In genomic region chr5:59275537-59276276, GRCh38 we compare ENCODE assay signal across 7 cellular contexts.
A peak's percentile ranks its signal among the peaks of the same experiment; 100 is the strongest.
DNase-seq lines count a peak whose midpoint lies in the region; ATAC-seq, FAIRE-seq and TF ChIP-seq lines count a peak whose summit lies in the region.

No MANE protein-coding gene starts in this region.

- H3K9me3 Mint-ChIP-seq in HFFc6 (no peaks in the 10 kb centered on the region), activated B cell treated with CpG ODN at 0.5 μM for 24 hours (no peaks in the 10 kb centered on the region)

- H3K4me1 Mint-ChIP-seq in HFFc6 (ENCODE audit: low read depth) (peaks cover 10% of the 10 kb centered on the region), activated B cell treated with CpG ODN at 0.5 μM for 24 hours (peaks cover 16% of the 10 kb centered on the region)

- H3K36me3 Mint-ChIP-seq in HFFc6 (ENCODE audit: low read depth) (no peaks in the 10 kb centered on the region), activated B cell treated with CpG ODN at 0.5 μM for 24 hours (ENCODE audit: low read depth) (no peaks in the 10 kb centered on the region)

- H3K4me3 Mint-ChIP-seq in HFFc6 (peak overlapping the region; percentile 69), activated B cell treated with CpG ODN at 0.5 μM for 24 hours (peak overlapping the region; percentile 53)

- H3K4me1 ChIP-seq in cardiac muscle cell (ENCODE audit: low read depth): peaks cover 23% of the 10 kb centered on the region

- H3K36me3 ChIP-seq in cardiac muscle cell: no peaks in the 10 kb centered on the region

- no peaks in the 10 kb centered on the region for H3K27me3 Mint-ChIP-seq in HFFc6 (ENCODE audit: insufficient read depth)
- H3K27me3 Mint-ChIP-seq in activated B cell treated with CpG ODN at 0.5 μM for 24 hours: no peaks in the 10 kb centered on the region

- intact Hi-C loops in activated B cell treated with CpG ODN at 0.5 μM for 24 hours (cut with micrococcal nuclease): loop anchor here (2.0 kb wide), 1 partner anchor 13 kb away; no protein-coding TSS in a partner anchor

- H3K4me3 ChIP-seq in cardiac muscle cell: peak overlapping the region; percentile 22

- peak; percentile 49 for ATAC-seq in activated B cell treated with CpG ODN at 0.5 μM for 24 hours (ENCODE audit: low read depth)
- peak; percentile 82 for ATAC-seq in omental fat pad (ENCODE audit: low FRiP score)
- ATAC-seq in HG02884 (IDR thresholded peaks at IDR 0.05; ENCODE audit: unreplicated experiment): no peak

- no peak for FAIRE-seq in frontal cortex (lab: Jason Lieb, UNC)

- TF ChIP-seq CTCF in HFFc6 (IDR thresholded peaks at IDR 0.05) (no peak), activated B cell treated with CpG ODN at 0.5 μM for 24 hours (IDR thresholded peaks at IDR 0.05) (no peak), cardiac muscle cell (IDR thresholded peaks at IDR 0.05; ENCODE audit: low read depth, low read length) (no peak), omental fat pad (IDR thresholded peaks at IDR 0.05) (no peak)

- POLR2A ChIA-PET in activated B cell treated with CpG ODN at 0.5 μM for 24 hours (lab: Charles Lee): no interaction called here

- DNase-seq in HFFc6 (no peak), activated B cell treated with CpG ODN at 0.5 μM for 24 hours (no peak), cardiac muscle cell (ENCODE audit: low read depth in 1 of 2, low spot score in 1 of 2) (peak; percentile 69 to 71), omental fat pad (ENCODE audit: low spot score) (no peak), frontal cortex (ENCODE audit: low spot score in 2 of 2) (no peak)
- DNase-seq in activated CD4-positive, CD25-positive, alpha-beta regulatory T cell treated with anti-CD3 and anti-CD28 coated beads, Interleukin-2, amount 50 U/mL, for 72 hours: no peak

- H3K27me3 ChIP-seq in cardiac muscle cell: no peaks in the 10 kb centered on the region

- peak overlapping the region; percentile 90 for H3K27ac ChIP-seq in cardiac muscle cell

- no peaks in the 10 kb centered on the region for H3K9me3 ChIP-seq in cardiac muscle cell (ENCODE audit: low read depth)

- CTCF ChIA-PET in activated B cell treated with CpG ODN at 0.5 μM for 24 hours (lab: Charles Lee): no interaction called here

- H3K27ac Mint-ChIP-seq in HFFc6: no peak overlapping the region
- no peak overlapping the region for H3K27ac Mint-ChIP-seq in activated B cell treated with CpG ODN at 0.5 μM for 24 hours

Comparison
In these comparisons a context has a peak if more than half of its experiments do, and no peak if none do; other contexts are left out.
1. DNase-seq: peak in cardiac muscle cell (2 of 2); none in HFFc6 (single experiment), activated B cell treated with CpG ODN at 0.5 μM for 24 hours (single experiment), omental fat pad (single experiment), activated CD4-positive, CD25-positive, alpha-beta regulatory T cell treated with anti-CD3 and anti-CD28 coated beads, Interleukin-2, amount 50 U/mL, for 72 hours (single experiment) and frontal cortex (0 of 2).